1 cellular context compared by ENCODE assay signal in genomic region chr15:31309893-31310606, GRCh38.
TF ChIP-seq lines count a peak whose summit lies in the region.

No MANE protein-coding gene starts in this region.

TF ChIP-seq in H1, 55 proteins besides CTCF, POLR2A, EP300 and RAD21 (continued from another document):
- TF ChIP-seq ATF2 (IDR thresholded peaks at IDR 0.05; ENCODE audit: low read length), result no peak
- no peak for TF ChIP-seq RBBP5 (IDR thresholded peaks at IDR 0.05; ENCODE audit: borderline replicate concordance, low read depth, low read length)
- no peak for TF ChIP-seq FOSL1 (IDR thresholded peaks at IDR 0.05; ENCODE audit: insufficient read depth, low read depth, low read length)
- TF ChIP-seq ASH2L (IDR thresholded peaks at IDR 0.05; ENCODE audit: low read length), result no peak
- TF ChIP-seq BACH1 (IDR thresholded peaks at IDR 0.05; ENCODE audit: low read length), result no peak
- no peak for TF ChIP-seq TCF12 (IDR thresholded peaks at IDR 0.05; ENCODE audit: low read depth, low read length)
- no peak for TF ChIP-seq KDM4A (IDR thresholded peaks at IDR 0.05; ENCODE audit: low read depth, low read length, severe bottlenecking)
- no peak for TF ChIP-seq KDM5A (IDR thresholded peaks at IDR 0.05; ENCODE audit: low read length)
- TF ChIP-seq CREB1 (IDR thresholded peaks at IDR 0.05), result no peak
- TF ChIP-seq RFX5 (IDR thresholded peaks at IDR 0.05; ENCODE audit: borderline replicate concordance, low read depth, low read length), result no peak
- no peak for TF ChIP-seq CEBPB (IDR thresholded peaks at IDR 0.05; ENCODE audit: low read depth, low read length)
